Comparison of ENCODE assay signal across 9 cellular contexts in the genomic region with DNA sequence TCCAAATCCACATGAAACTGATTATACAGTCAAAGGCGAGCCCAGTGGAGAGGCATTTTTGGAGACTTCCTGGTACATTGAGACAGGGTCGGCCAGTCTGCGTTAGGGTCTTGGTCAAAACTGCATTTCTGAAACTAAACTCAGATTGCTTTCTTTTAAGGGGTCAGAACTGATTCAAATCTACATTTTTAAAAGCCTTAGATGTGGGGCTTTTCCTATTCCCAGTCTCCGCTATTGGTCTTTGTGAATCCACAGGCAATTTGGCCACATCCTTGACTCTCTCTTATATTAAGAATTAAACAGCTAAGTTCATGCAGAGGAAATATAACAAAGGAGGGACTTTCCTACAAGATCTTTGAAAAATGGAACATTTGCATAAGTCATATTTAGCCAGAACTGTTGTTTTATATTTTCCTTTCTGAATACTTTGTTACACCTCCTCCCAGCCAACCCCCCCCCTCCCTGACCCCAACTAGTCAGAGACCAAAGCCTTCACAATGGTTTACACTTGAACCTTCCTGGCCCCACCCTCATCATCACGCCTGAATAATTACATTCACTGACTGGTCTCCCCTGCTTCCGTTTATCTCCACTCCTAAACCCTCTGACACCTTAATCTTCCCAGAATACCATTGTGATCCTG. TPM values are rescaled to one million over a fixed set of nuclear protein-coding genes. Genes with fewer than 3 reads are reported as not detected.
DNase-seq lines count a peak whose midpoint lies in the region; ATAC-seq and TF ChIP-seq lines count a peak whose summit lies in the region.
"Had no signal": no experiment of that assay in that cellular context is flagged by ENCODE, and none has a peak within 500 bp of the region (broad histone marks: within the 10 kb centered on the region; RNA-seq: fewer than 3 reads in every experiment).

No MANE protein-coding gene starts in this region.

- no peak for TF ChIP-seq CTCF in GM12865 (IDR thresholded peaks at IDR 0.05; ENCODE audit: insufficient read depth, low read depth, low read length, missing control alignments)
- TF ChIP-seq CTCF in coronary artery (IDR thresholded peaks at IDR 0.05): no peak

- peak overlapping the region in 2 of 3 donors; percentile 91 to 95 for H3K27ac Mint-ChIP-seq in IgD-negative memory B cell
- H3K27ac Mint-ChIP-seq in immature natural killer cell: peak overlapping the region; percentile 39 to 77 (median 54)
- H3K27ac Mint-ChIP-seq: neural progenitor cell had no signal

- peak; percentile 81 for DNase-seq in GM12865 (ENCODE audit: low read depth)
- no peak for DNase-seq in immature natural killer cell
- no peak for DNase-seq in NCI-H226
- no peak for DNase-seq in coronary artery (ENCODE audit: low spot score)
- DNase-seq in NCI-H748 (lab: John Stamatoyannopoulos, UW; ENCODE audit: unreplicated experiment): no peak
- no peak for DNase-seq in RPMI8226

- peak; percentile 79 for ATAC-seq in GM21381 (IDR thresholded peaks at IDR 0.05; ENCODE audit: unreplicated experiment)

- H3K4me3 ChIP-seq in GM12865 (ENCODE audit: low read depth, low read length): no peak overlapping the region; the same call in 1 of the 2 replicates
- no peak overlapping the region for H3K4me3 ChIP-seq in coronary artery
- H3K4me3 ChIP-seq: neural progenitor cell had no signal

- no peaks in the 10 kb centered on the region for H3K9me3 Mint-ChIP-seq in IgD-negative memory B cell
- no peaks in the 10 kb centered on the region for H3K9me3 Mint-ChIP-seq in immature natural killer cell
- H3K9me3 Mint-ChIP-seq: neural progenitor cell had no signal

- peak overlapping the region; percentile 18 to 89 (median 74) for H3K4me3 Mint-ChIP-seq in IgD-negative memory B cell
- peak overlapping the region; percentile 28 to 72 (median 58) for H3K4me3 Mint-ChIP-seq in immature natural killer cell
- H3K4me3 Mint-ChIP-seq: neural progenitor cell had no signal

- no peak overlapping the region for H3K27ac ChIP-seq in coronary artery
- H3K27ac ChIP-seq: neural progenitor cell had no signal

- H3K36me3 Mint-ChIP-seq in IgD-negative memory B cell (no peaks in the 10 kb centered on the region), immature natural killer cell (no peaks in the 10 kb centered on the region)
- H3K36me3 Mint-ChIP-seq: neural progenitor cell had no signal

- H3K27me3 Mint-ChIP-seq in IgD-negative memory B cell (no peaks in the 10 kb centered on the region), immature natural killer cell (ENCODE audit: low read depth in 3 of 3) (peaks cover 0 to 2% (median 0%) of the 10 kb centered on the region in 3 donors)

- H3K4me1 Mint-ChIP-seq in IgD-negative memory B cell (peaks cover 49 to 57% (median 53%) of the 10 kb centered on the region in 3 donors), immature natural killer cell (peaks cover 42 to 54% of the 10 kb centered on the region in 2 donors)

RNA-seq across cellular contexts. Expression of gene SELL, which starts 30.9 kb away (rescaled TPM):
- 1,261 TPM for polyA plus RNA-seq in IgD-negative memory B cell
- polyA plus RNA-seq in immature natural killer cell: 1,000 to 10,000 TPM; 1,217 to 1,884 (median 1,329) TPM

RNA-seq across cellular contexts. Expression of gene SELP, which starts 50.6 kb away (rescaled TPM):
- polyA plus RNA-seq in IgD-negative memory B cell: 2.2 TPM
- 1 to 10 TPM in 1 of 3 donors, under 1 TPM in 1, not detected in 1; 0.66 to 1.4 TPM for polyA plus RNA-seq in immature natural killer cell

RNA-seq across cellular contexts. Expression of gene SELE, which starts 53.4 kb away (rescaled TPM):
- polyA plus RNA-seq in IgD-negative memory B cell (not detected), immature natural killer cell (not detected)
